In genomic region chr11:72239296-72239848, GRCh38 we compare ENCODE assay signal across 1 cellular context.
A peak's percentile ranks its signal among the peaks of the same experiment; 100 is the strongest.
TF ChIP-seq lines count a peak whose summit lies in the region.

No MANE protein-coding gene starts in this region.

TF ChIP-seq in K562, 482 proteins besides CTCF, POLR2A, EP300 and RAD21:
- TF ChIP-seq, protein P1, sequence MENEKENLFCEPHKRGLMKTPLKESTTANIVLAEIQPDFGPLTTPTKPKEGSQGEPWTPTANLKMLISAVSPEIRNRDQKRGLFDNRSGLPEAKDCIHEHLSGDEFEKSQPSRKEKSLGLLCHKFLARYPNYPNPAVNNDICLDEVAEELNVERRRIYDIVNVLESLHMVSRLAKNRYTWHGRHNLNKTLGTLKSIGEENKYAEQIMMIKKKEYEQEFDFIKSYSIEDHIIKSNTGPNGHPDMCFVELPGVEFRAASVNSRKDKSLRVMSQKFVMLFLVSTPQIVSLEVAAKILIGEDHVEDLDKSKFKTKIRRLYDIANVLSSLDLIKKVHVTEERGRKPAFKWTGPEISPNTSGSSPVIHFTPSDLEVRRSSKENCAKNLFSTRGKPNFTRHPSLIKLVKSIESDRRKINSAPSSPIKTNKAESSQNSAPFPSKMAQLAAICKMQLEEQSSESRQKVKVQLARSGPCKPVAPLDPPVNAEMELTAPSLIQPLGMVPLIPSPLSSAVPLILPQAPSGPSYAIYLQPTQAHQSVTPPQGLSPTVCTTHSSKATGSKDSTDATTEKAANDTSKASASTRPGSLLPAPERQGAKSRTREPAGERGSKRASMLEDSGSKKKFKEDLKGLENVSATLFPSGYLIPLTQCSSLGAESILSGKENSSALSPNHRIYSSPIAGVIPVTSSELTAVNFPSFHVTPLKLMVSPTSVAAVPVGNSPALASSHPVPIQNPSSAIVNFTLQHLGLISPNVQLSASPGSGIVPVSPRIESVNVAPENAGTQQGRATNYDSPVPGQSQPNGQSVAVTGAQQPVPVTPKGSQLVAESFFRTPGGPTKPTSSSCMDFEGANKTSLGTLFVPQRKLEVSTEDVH (IDR thresholded peaks at IDR 0.05; ENCODE audit: low read depth, partially characterized antibody) = peak; percentile 39
- TF ChIP-seq ZNF449 (CRISPR knock-in tag; IDR thresholded peaks at IDR 0.05) (no peak), HINFP (tag; conservative IDR thresholded peaks at IDR 0.05; ENCODE audit: low read depth) (no peak), COPS2 (conservative IDR thresholded peaks at IDR 0.05) (no peak), POLR2AphosphoS2 (IDR thresholded peaks at IDR 0.05; ENCODE audit: low read length) (peak; percentile 95), SUPT5H (IDR thresholded peaks at IDR 0.05) (peak; percentile 56), MYNN (IDR thresholded peaks at IDR 0.05) (0 out of 2 replicates have a peak, but pooled peaks have one; percentile 28), MYNN (CRISPR knock-in tag; IDR thresholded peaks at IDR 0.05) (no peak), POLR2G (IDR thresholded peaks at IDR 0.05; ENCODE audit: low read depth, low read length) (peak; percentile 59; the same call in 1 of the 2 replicates), L3MBTL2 (IDR thresholded peaks at IDR 0.05) (no peak), POLR2B (IDR thresholded peaks at IDR 0.05; ENCODE audit: low read depth, partially characterized antibody) (peak; percentile 44), FOXJ2 (tag; IDR thresholded peaks at IDR 0.05) (no peak), RBFOX2 (IDR thresholded peaks at IDR 0.05; ENCODE audit: low read depth, low read length) (peak; percentile 6; the same call in 1 of the 2 replicates), ARID2 (IDR thresholded peaks at IDR 0.05) (no peak), MYC (IDR thresholded peaks at IDR 0.05; ENCODE audit: low read depth, low read length) (no peak), MYC (CRISPR knock-in tag; IDR thresholded peaks at IDR 0.05; ENCODE audit: borderline replicate concordance, low read depth) (0 out of 2 replicates have a peak, but pooled peaks have one; percentile 26), ZNF232 (CRISPR knock-in tag; IDR thresholded peaks at IDR 0.05) (no peak), CCNT2 (IDR thresholded peaks at IDR 0.05; ENCODE audit: borderline replicate concordance, extremely low read depth, insufficient read length, low read depth, low read length) (peak; percentile 34)
- TF ChIP-seq, protein P2, sequence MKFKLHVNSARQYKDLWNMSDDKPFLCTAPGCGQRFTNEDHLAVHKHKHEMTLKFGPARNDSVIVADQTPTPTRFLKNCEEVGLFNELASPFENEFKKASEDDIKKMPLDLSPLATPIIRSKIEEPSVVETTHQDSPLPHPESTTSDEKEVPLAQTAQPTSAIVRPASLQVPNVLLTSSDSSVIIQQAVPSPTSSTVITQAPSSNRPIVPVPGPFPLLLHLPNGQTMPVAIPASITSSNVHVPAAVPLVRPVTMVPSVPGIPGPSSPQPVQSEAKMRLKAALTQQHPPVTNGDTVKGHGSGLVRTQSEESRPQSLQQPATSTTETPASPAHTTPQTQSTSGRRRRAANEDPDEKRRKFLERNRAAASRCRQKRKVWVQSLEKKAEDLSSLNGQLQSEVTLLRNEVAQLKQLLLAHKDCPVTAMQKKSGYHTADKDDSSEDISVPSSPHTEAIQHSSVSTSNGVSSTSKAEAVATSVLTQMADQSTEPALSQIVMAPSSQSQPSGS (CRISPR knock-in tag; IDR thresholded peaks at IDR 0.05) = no peak
